ENCODE assay signal across 1 cellular context in the genomic region with DNA sequence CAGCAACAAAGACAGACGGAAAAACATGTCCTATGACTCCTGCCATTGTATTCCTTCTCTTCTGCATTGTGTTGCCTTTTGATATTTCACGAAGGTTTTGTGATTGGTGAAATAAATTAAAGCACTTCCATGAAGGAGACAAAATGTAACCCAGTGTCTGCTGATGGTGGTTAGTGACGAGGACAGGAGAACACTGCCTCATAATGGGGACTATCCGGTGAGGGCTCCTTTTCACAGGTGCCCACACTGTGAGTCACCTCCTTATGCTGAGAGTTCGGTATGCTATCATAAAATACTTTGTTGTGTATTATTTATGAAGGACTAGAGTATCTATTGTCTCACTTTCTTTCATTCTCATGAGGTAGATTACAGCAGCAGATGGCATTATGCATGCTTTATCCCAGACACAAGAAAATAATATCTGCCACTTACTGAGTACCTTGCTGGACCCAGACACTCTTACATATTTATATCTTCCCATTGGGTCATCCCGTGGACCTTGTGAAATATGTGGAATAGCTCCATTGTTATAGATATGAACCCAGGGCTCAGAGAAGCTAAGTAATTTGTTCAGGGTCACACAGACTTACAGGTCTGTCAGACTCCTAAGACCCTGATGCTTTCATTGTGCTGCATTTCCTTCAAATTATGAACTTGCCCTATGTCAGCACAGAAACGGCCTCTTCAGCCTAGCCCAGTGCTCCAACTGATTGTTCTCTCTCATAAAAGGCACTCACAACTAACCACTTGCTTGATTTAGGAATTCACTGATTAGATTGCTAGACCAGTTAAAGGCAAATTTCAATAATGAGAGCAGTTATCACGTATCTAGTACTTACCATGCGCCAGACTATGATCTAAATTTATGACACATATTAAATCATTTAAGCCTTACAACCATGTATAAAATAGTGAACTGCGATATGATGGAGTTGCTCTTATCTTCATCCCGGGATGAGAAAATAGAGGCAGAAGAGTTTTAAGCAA.
TF ChIP-seq lines count a peak whose summit lies in the region.

No MANE protein-coding gene starts in this region.

TF ChIP-seq in GM23338, 12 proteins besides CTCF, POLR2A, EP300 and RAD21 (continued from another document):
- TF ChIP-seq, protein P1, sequence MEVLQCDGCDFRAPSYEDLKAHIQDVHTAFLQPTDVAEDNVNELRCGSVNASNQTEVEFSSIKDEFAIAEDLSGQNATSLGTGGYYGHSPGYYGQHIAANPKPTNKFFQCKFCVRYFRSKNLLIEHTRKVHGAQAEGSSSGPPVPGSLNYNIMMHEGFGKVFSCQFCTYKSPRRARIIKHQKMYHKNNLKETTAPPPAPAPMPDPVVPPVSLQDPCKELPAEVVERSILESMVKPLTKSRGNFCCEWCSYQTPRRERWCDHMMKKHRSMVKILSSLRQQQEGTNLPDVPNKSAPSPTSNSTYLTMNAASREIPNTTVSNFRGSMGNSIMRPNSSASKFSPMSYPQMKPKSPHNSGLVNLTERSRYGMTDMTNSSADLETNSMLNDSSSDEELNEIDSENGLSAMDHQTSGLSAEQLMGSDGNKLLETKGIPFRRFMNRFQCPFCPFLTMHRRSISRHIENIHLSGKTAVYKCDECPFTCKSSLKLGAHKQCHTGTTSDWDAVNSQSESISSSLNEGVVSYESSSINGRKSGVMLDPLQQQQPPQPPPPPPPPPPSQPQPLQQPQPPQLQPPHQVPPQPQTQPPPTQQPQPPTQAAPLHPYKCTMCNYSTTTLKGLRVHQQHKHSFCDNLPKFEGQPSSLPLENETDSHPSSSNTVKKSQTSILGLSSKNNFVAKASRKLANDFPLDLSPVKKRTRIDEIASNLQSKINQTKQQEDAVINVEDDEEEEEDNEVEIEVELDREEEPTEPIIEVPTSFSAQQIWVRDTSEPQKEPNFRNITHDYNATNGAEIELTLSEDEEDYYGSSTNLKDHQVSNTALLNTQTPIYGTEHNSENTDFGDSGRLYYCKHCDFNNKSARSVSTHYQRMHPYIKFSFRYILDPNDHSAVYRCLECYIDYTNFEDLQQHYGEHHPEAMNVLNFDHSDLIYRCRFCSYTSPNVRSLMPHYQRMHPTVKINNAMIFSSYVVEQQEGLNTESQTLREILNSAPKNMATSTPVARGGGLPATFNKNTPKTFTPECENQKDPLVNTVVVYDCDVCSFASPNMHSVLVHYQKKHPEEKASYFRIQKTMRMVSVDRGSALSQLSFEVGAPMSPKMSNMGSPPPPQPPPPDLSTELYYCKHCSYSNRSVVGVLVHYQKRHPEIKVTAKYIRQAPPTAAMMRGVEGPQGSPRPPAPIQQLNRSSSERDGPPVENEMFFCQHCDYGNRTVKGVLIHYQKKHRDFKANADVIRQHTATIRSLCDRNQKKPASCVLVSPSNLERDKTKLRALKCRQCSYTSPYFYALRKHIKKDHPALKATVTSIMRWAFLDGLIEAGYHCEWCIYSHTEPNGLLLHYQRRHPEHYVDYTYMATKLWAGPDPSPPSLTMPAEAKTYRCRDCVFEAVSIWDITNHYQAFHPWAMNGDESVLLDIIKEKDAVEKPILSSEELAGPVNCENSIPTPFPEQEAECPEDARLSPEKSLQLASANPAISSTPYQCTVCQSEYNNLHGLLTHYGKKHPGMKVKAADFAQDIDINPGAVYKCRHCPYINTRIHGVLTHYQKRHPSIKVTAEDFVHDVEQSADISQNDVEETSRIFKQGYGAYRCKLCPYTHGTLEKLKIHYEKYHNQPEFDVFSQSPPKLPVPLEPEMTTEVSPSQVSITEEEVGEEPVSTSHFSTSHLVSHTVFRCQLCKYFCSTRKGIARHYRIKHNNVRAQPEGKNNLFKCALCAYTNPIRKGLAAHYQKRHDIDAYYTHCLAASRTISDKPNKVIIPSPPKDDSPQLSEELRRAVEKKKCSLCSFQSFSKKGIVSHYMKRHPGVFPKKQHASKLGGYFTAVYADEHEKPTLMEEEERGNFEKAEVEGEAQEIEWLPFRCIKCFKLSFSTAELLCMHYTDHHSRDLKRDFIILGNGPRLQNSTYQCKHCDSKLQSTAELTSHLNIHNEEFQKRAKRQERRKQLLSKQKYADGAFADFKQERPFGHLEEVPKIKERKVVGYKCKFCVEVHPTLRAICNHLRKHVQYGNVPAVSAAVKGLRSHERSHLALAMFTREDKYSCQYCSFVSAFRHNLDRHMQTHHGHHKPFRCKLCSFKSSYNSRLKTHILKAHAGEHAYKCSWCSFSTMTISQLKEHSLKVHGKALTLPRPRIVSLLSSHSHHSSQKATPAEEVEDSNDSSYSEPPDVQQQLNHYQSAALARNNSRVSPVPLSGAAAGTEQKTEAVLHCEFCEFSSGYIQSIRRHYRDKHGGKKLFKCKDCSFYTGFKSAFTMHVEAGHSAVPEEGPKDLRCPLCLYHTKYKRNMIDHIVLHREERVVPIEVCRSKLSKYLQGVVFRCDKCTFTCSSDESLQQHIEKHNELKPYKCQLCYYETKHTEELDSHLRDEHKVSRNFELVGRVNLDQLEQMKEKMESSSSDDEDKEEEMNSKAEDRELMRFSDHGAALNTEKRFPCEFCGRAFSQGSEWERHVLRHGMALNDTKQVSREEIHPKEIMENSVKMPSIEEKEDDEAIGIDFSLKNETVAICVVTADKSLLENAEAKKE (CRISPR knock-in tag; IDR thresholded peaks at IDR 0.05): no peak
- TF ChIP-seq, protein P2, sequence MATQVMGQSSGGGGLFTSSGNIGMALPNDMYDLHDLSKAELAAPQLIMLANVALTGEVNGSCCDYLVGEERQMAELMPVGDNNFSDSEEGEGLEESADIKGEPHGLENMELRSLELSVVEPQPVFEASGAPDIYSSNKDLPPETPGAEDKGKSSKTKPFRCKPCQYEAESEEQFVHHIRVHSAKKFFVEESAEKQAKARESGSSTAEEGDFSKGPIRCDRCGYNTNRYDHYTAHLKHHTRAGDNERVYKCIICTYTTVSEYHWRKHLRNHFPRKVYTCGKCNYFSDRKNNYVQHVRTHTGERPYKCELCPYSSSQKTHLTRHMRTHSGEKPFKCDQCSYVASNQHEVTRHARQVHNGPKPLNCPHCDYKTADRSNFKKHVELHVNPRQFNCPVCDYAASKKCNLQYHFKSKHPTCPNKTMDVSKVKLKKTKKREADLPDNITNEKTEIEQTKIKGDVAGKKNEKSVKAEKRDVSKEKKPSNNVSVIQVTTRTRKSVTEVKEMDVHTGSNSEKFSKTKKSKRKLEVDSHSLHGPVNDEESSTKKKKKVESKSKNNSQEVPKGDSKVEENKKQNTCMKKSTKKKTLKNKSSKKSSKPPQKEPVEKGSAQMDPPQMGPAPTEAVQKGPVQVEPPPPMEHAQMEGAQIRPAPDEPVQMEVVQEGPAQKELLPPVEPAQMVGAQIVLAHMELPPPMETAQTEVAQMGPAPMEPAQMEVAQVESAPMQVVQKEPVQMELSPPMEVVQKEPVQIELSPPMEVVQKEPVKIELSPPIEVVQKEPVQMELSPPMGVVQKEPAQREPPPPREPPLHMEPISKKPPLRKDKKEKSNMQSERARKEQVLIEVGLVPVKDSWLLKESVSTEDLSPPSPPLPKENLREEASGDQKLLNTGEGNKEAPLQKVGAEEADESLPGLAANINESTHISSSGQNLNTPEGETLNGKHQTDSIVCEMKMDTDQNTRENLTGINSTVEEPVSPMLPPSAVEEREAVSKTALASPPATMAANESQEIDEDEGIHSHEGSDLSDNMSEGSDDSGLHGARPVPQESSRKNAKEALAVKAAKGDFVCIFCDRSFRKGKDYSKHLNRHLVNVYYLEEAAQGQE (IDR thresholded peaks at IDR 0.05; ENCODE audit: unreplicated experiment): no peak
- TF ChIP-seq EZH2 (IDR thresholded peaks at IDR 0.05; ENCODE audit: low read depth, unreplicated experiment) (no peak), EZH2phosphoT487 (IDR thresholded peaks at IDR 0.05; ENCODE audit: unreplicated experiment) (no peak)
TF ChIP-seq in GM23338: peak in this region for 0.
